ENCODE assay signal across 8 cellular contexts in the genomic region with DNA sequence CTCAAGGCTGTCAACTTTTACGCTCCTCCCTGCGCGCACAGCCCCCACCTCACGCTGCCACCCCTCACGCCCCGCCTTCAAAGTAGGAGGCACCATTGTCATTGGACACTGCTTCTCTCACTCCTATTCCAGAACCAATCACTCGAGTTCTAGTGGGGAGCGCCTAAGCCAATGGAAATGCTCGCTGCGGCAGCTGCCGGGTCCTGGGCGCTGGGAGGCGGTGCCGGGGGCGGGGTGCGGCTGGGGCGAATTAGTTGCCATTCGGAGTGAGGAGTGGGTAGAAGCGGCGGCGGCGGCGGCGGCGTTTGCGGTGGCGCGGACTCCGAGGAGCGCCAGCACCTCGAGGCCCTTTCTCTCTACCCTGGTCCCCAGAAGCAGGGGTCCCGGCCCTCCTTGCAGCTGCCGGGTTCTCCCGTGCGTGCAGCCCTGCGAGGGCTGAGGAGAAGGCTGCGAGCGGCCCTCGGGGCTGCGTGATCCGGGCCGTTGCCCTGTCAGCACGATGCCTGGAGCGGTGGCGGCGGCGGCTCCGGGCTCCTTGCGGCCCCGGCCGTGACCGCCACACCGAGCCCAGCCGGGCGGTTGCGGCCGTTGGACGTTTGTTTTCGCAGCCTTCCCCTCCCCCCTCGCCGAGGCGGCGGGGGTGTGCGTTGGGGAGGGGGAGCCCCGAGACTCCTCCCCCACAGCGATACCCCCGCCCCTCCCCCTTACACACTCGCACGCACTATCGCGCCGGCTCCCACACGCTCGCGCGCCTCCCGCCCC. TPM values are rescaled to one million over a fixed set of nuclear protein-coding genes. Genes with fewer than 3 reads are reported as not detected.
A peak's percentile ranks its signal among the peaks of the same experiment; 100 is the strongest.
DNase-seq lines count a peak whose midpoint lies in the region; ATAC-seq, FAIRE-seq and TF ChIP-seq lines count a peak whose summit lies in the region.

A gene (plus strand): TSS at position 253 of the 762 bp plus-strand sequence. CDS start 555 bp downstream, outside the sequence.

- intact Hi-C loops in esophagus squamous epithelium (cut with DNase I): loop anchor here (10.0 kb wide), 1 partner anchor 394 kb away; no protein-coding TSS in a partner anchor

- H3K9me3 ChIP-seq in KOPT-K1 (ENCODE audit: insufficient read depth, low read length, poor library complexity, severe bottlenecking) (no peaks in the 10 kb centered on the region), esophagus squamous epithelium (no peaks in the 10 kb centered on the region)

- peaks cover 36% of the 10 kb centered on the region for H3K4me1 Mint-ChIP-seq in activated T-cell treated with anti-CD3 and anti-CD28 coated beads, Interleukin-2, amount 50 U/mL, for 72 hours (ENCODE audit: low read depth)

- no peaks in the 10 kb centered on the region for H3K36me3 Mint-ChIP-seq in activated T-cell treated with anti-CD3 and anti-CD28 coated beads, Interleukin-2, amount 50 U/mL, for 72 hours (ENCODE audit: insufficient read depth in 2 of 2)

- peak within 1 kb of the TSS; percentile 85 for H3K27ac Mint-ChIP-seq in activated T-cell treated with anti-CD3 and anti-CD28 coated beads, Interleukin-2, amount 50 U/mL, for 72 hours

- 0% methylated on average over 4 to 12 of the region's 77 CpGs for WGBS in esophagus squamous epithelium, 2 donors

- ATAC-seq in GM21786 (IDR thresholded peaks at IDR 0.05; ENCODE audit: unreplicated experiment): peak; percentile 86
- peak; percentile 90 for ATAC-seq in activated T-cell treated with anti-CD3 and anti-CD28 coated beads, Interleukin-2, amount 50 U/mL, for 72 hours (replicated peaks in 1 of 2)

- peak in 3 of 4 donors; percentile 76 to 94 (median 86) for TF ChIP-seq POLR2A in esophagus squamous epithelium (IDR thresholded peaks at IDR 0.05)

- peak within 1 kb of the TSS; percentile 85 to 87 for H3K4me3 Mint-ChIP-seq in activated T-cell treated with anti-CD3 and anti-CD28 coated beads, Interleukin-2, amount 50 U/mL, for 72 hours

- peak; percentile 87 for FAIRE-seq in RCC 7860 (lab: Jason Lieb, UNC)

- peak in 1 of 6 experiments; percentile 3 for TF ChIP-seq CTCF in esophagus squamous epithelium (IDR thresholded peaks at IDR 0.05)

- DNase-seq in DMS79 (lab: John Stamatoyannopoulos, UW) (peak; percentile 97), RCC 7860 (ENCODE audit: low spot score) (peak; percentile 95), esophagus squamous epithelium (lab: John Stamatoyannopoulos, UW) (peak; percentile 86), myocyte (ENCODE audit: low read depth) (peak; percentile 100)
- DNase-seq in activated T-cell treated with anti-CD3 and anti-CD28 coated beads, Interleukin-2, amount 50 U/mL, for 72 hours: peak; percentile 97
- peak; percentile 90 to 94 for DNase-seq in stimulated activated CD8-positive, alpha-beta memory T cell treated with anti-CD3 and anti-CD28 coated beads, Interleukin-7, amount 100 ng/mL, for 48 hours (ENCODE audit: extremely low read depth in 1 of 2, low read depth in 1 of 2)

- H3K9me3 Mint-ChIP-seq in activated T-cell treated with anti-CD3 and anti-CD28 coated beads, Interleukin-2, amount 50 U/mL, for 72 hours: no peaks in the 10 kb centered on the region

- no peaks in the 10 kb centered on the region for H3K36me3 ChIP-seq in KOPT-K1 (ENCODE audit: insufficient read depth, low read length)
- H3K36me3 ChIP-seq in esophagus squamous epithelium: no peaks in the 10 kb centered on the region

- H3K27me3 ChIP-seq in esophagus squamous epithelium: no peaks in the 10 kb centered on the region

- peak within 1 kb of the TSS; percentile 82 to 97 (median 92) for H3K4me3 ChIP-seq in esophagus squamous epithelium

- H3K27me3 Mint-ChIP-seq in activated T-cell treated with anti-CD3 and anti-CD28 coated beads, Interleukin-2, amount 50 U/mL, for 72 hours (ENCODE audit: low read depth): no peaks in the 10 kb centered on the region

- H3K4me1 ChIP-seq in esophagus squamous epithelium: peaks cover 7 to 25% (median 13%) of the 10 kb centered on the region in 3 donors

- H3K27ac ChIP-seq in KOPT-K1 (ENCODE audit: low read depth, low read length, poor library complexity, severe bottlenecking) (peak within 1 kb of the TSS; percentile 86), esophagus squamous epithelium (peak within 1 kb of the TSS; percentile 95 to 97 (median 97))

RNA-seq across cellular contexts. Expression of the gene that starts here (rescaled TPM):
- total RNA-seq in activated T-cell treated with anti-CD3 and anti-CD28 coated beads, Interleukin-2, amount 50 U/mL, for 72 hours: 10 to 100 TPM; 25.3 to 26.1 TPM
- total RNA-seq in esophagus squamous epithelium (1 to 10 TPM; 1.5 to 9.9 (median 5.6) TPM), myocyte (3.6 and 8.6 TPM in 2 replicates)
- polyA plus RNA-seq in myocyte (2012): 3.3 TPM

Comparison
In these comparisons a context has a peak if more than half of its experiments do, and no peak if none do; other contexts are left out.
1. Peak in every context shown above with its lines: DNase-seq, ATAC-seq, H3K4me3 ChIP-seq and H3K27ac ChIP-seq.